In the genomic region with DNA sequence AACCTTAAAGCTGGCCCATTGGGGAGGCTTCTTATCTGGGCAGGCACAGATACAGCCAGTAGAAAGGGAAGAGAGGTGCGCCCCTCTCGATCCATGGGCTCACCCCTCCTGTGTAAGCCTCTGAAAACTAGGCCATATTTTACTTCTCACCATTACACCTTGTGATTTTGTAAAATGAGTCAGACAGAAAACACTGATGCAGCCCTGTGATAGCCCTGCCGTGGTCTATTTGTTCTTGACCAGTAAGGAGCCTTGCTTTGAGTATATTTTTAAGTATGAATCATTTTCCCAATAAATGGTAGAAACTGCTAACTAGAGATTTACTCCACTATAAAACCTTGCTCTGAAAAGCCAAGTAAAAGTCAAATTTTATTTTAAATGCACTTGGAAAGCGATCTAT, we compare ENCODE assay signal across 26 cellular contexts.
A peak's percentile ranks its signal among the peaks of the same experiment; 100 is the strongest.
DNase-seq lines count a peak whose midpoint lies in the region; ATAC-seq, FAIRE-seq and TF ChIP-seq lines count a peak whose summit lies in the region.
"Had no signal": no experiment of that assay in that cellular context is flagged by ENCODE, and none has a peak within 500 bp of the region (broad histone marks: within the 10 kb centered on the region; RNA-seq: fewer than 3 reads in every experiment).

No MANE protein-coding gene starts in this region.

- no peak for TF ChIP-seq CTCF in bronchial epithelial cell (IDR thresholded peaks at IDR 0.05; ENCODE audit: insufficient read depth, low read length, severe bottlenecking)

- no peak for FAIRE-seq in bronchial epithelial cell (lab: Jason Lieb, UNC)
- FAIRE-seq: A549, D721Med, GM12891, GM18507 had no signal

- intact Hi-C loops in left ventricle myocardium superior (cut with micrococcal nuclease) = no loop called here

- no peak overlapping the region for H3K4me3 ChIP-seq in bronchial epithelial cell (ENCODE audit: low read depth, low read length)
- H3K4me3 ChIP-seq: A549; BLaER1 treated with 17β-estradiol and CSF1 and Interleukin-3, amounts not matched to agents 10 nM and 100 nM had no signal

- peak; percentile 1 for DNase-seq in ELR (ENCODE audit: low read depth)
- DNase-seq in HT1080 (ENCODE audit: low read depth) = peak; percentile 25
- DNase-seq in bronchial epithelial cell (ENCODE audit: low read depth) = peak; percentile 18
- peak; percentile 41 for DNase-seq in kidney tubule cell (ENCODE audit: low spot score)
- DNase-seq in NCI-H2171 (lab: John Stamatoyannopoulos, UW) = no peak
- no peak for DNase-seq in caudate nucleus (lab: John Stamatoyannopoulos, UW)
- no peak for DNase-seq in mucosa of gallbladder (ENCODE audit: low spot score)
- DNase-seq in left ventricle myocardium superior = no peak
- DNase-seq: 8988T; ACHN; AML-193; BE2C; CD4-positive, alpha-beta T cell; CD8-positive, alpha-beta memory T cell; DMS 273 treated with DMSO at 0.1 percent for 48 hours; DMS79; EL; GF-D8; GOT3; H7; HCEC 1CT had no signal

- H3K36me3 ChIP-seq in bronchial epithelial cell (ENCODE audit: control insufficient read depth, insufficient read depth, low read length) = no peaks in the 10 kb centered on the region
- H3K36me3 ChIP-seq: BE2C; BLaER1 treated with 17β-estradiol and CSF1 and Interleukin-3, amounts not matched to agents 10 nM and 100 nM had no signal

- H3K27me3 ChIP-seq in bronchial epithelial cell (ENCODE audit: control insufficient read depth, insufficient read depth, low read length) = no peaks in the 10 kb centered on the region
- H3K27me3 ChIP-seq: BE2C; BLaER1 treated with 17β-estradiol and CSF1 and Interleukin-3, amounts not matched to agents 10 nM and 100 nM had no signal

- no peak for ATAC-seq in left ventricle myocardium superior
- ATAC-seq: A549 had no signal

- no peak overlapping the region for H3K27ac ChIP-seq in caudate nucleus (ENCODE audit: low read depth, low read length)
- H3K27ac ChIP-seq: A549; BLaER1 treated with 17β-estradiol and CSF1 and Interleukin-3, amounts not matched to agents 10 nM and 100 nM had no signal

Comparison
In these comparisons a context has a peak if more than half of its experiments do, and no peak if none do; other contexts are left out.
1. DNase-seq: peak in ELR (single experiment), HT1080 (single experiment), bronchial epithelial cell (single experiment) and kidney tubule cell (single experiment); none in NCI-H2171 (single experiment), caudate nucleus (0 of 61), mucosa of gallbladder (single experiment) and left ventricle myocardium superior (single experiment).